In the genomic region with DNA sequence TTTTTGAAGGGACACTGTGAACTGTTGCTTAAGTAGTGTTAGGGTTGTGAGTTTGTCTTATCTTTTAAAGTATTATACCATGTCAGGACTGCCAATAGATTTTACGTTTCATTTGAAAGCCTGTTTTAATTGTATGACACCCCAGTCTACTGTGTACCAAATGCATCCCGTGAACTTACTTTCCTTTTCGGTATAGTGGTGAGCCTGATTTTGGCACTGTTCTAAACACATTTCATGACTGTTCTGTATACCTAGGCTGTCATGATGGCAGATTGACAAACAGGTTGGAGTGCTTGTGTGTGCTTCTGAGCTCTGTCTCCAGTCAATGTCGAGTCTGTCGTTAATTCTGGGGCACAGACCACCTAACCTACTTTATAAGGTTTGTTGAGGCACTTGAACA, we compare ENCODE assay signal across 8 cellular contexts. TPM values are rescaled to one million over a fixed set of nuclear protein-coding genes. Genes with fewer than 3 reads are reported as not detected.
DNase-seq lines count a peak whose midpoint lies in the region; ATAC-seq and TF ChIP-seq lines count a peak whose summit lies in the region.

No MANE protein-coding gene starts in this region.

- ATAC-seq in HG02885 (IDR thresholded peaks at IDR 0.05; ENCODE audit: poor library complexity, unreplicated experiment) = peak; percentile 28

- H3K27me3 Mint-ChIP-seq in activated T-cell treated with anti-CD3 and anti-CD28 coated beads, Interleukin-2, amount 50 U/mL, for 24 hours = no peaks in the 10 kb centered on the region

- peak overlapping the region; percentile 89 for H3K4me3 Mint-ChIP-seq in activated T-cell treated with anti-CD3 and anti-CD28 coated beads, Interleukin-2, amount 50 U/mL, for 24 hours

- no peaks in the 10 kb centered on the region for H3K36me3 ChIP-seq in right atrium auricular region
- peaks cover 3% of the 10 kb centered on the region for H3K36me3 ChIP-seq in skeletal muscle satellite cell (ENCODE audit: insufficient read depth, low read length)

- TF ChIP-seq CTCF in VCaP (conservative IDR thresholded peaks at IDR 0.05) = no peak
- TF ChIP-seq CTCF in right atrium auricular region (IDR thresholded peaks at IDR 0.05) = no peak

- H3K9me3 Mint-ChIP-seq in activated T-cell treated with anti-CD3 and anti-CD28 coated beads, Interleukin-2, amount 50 U/mL, for 24 hours = no peaks in the 10 kb centered on the region

- peaks cover 0 to 18% of the 10 kb centered on the region in 2 donors for H3K4me1 ChIP-seq in right atrium auricular region
- peaks cover 12% of the 10 kb centered on the region for H3K4me1 ChIP-seq in skeletal muscle satellite cell (ENCODE audit: control insufficient read depth, insufficient read depth, low read length)

- no peak for DNase-seq in activated T-cell treated with anti-CD3 and anti-CD28 coated beads, Interleukin-2, amount 50 U/mL, for 24 hours
- no peak for DNase-seq in activated T-cell treated with anti-CD3 and anti-CD28 coated beads, Interleukin-2, amount 50 U/mL, for 48 hours
- DNase-seq in right atrium auricular region (ENCODE audit: low spot score) (no peak), NCI-H226 (no peak)
- no peak for DNase-seq in activated CD4-positive, alpha-beta T cell treated with anti-CD3 and anti-CD28 coated beads for 4 hours

- H3K9ac ChIP-seq in skeletal muscle satellite cell (ENCODE audit: low read depth, low read length) = peak overlapping the region; percentile 88

- H3K4me3 ChIP-seq in right atrium auricular region = peak overlapping the region; percentile 80 to 84
- H3K4me3 ChIP-seq in skeletal muscle satellite cell (ENCODE audit: low read length) = peak overlapping the region; percentile 93

- H3K27ac ChIP-seq in VCaP (peak overlapping the region; percentile 85), right atrium auricular region (peak overlapping the region; percentile 76 to 78)

- H3K9me3 ChIP-seq in right atrium auricular region (no peaks in the 10 kb centered on the region), skeletal muscle satellite cell (replicated peaks; ENCODE audit: low read length) (no peaks in the 10 kb centered on the region)

- H3K4me1 Mint-ChIP-seq in activated T-cell treated with anti-CD3 and anti-CD28 coated beads, Interleukin-2, amount 50 U/mL, for 24 hours (ENCODE audit: low read depth) = peaks cover 28% of the 10 kb centered on the region

- peak overlapping the region; percentile 88 for H3K27ac Mint-ChIP-seq in activated T-cell treated with anti-CD3 and anti-CD28 coated beads, Interleukin-2, amount 50 U/mL, for 24 hours

- H3K27me3 ChIP-seq in right atrium auricular region = no peaks in the 10 kb centered on the region
- no peaks in the 10 kb centered on the region for H3K27me3 ChIP-seq in skeletal muscle satellite cell (ENCODE audit: control insufficient read depth, insufficient read depth, low read length)

- peak overlapping the region; percentile 82 for H3K4me2 ChIP-seq in skeletal muscle satellite cell (ENCODE audit: low read length)

- H3K36me3 Mint-ChIP-seq in activated T-cell treated with anti-CD3 and anti-CD28 coated beads, Interleukin-2, amount 50 U/mL, for 24 hours (ENCODE audit: low read depth) = peaks cover 13% of the 10 kb centered on the region

RNA-seq across cellular contexts. Expression of gene PCCA, which starts 0.7 kb away (rescaled TPM):
- total RNA-seq in right atrium auricular region = 10 to 100 TPM; 19.6 to 38.6 TPM
- total RNA-seq in skeletal muscle satellite cell (2012; rRNA removed) = 10.9 and 14.2 TPM in 2 replicates
